In genomic region chr7:5318613-5319012, GRCh38 we compare ENCODE assay signal across 5 cellular contexts. TPM values are rescaled to one million over a fixed set of nuclear protein-coding genes. Genes with fewer than 3 reads are reported as not detected.
DNase-seq lines count a peak whose midpoint lies in the region; ATAC-seq, FAIRE-seq and TF ChIP-seq lines count a peak whose summit lies in the region.
"Not testable (repeated sequence)": the region's sequence is repeated elsewhere in the genome, so short reads cannot be mapped to it uniquely, and the experiment has no call there.

No MANE protein-coding gene starts in this region.

- POLR2A ChIA-PET in K562 (lab: Yijun Ruan, JAX), result interaction anchor here (0.6 kb wide), 1 partner anchor 17 kb away, joined by 3 read pairs; no protein-coding TSS in a partner anchor
- POLR2A ChIA-PET in HepG2 (lab: Yijun Ruan, JAX), result not testable (repeated sequence)

- TF ChIP-seq RAD21 in K562 (CRISPR knock-in tag; conservative IDR thresholded peaks at IDR 0.05 in 1 of 2, IDR thresholded peaks at IDR 0.05 in 1 of 2); HepG2 (CRISPR knock-in tag; IDR thresholded peaks at IDR 0.05): not testable (repeated sequence)

- intact Hi-C loops in K562 (cut with micrococcal nuclease); Right ventricle myocardium inferior (cut with DNase I); HepG2 (cut with micrococcal nuclease; ENCODE audit: unreplicated experiment): not testable (repeated sequence)

- CTCF ChIA-PET in K562 (lab: Yijun Ruan, JAX; ENCODE audit: low intra/inter-chr PET ratio); HepG2 (lab: Yijun Ruan, JAX; ENCODE audit: low intra/inter-chr PET ratio, low total read pairs): not testable (repeated sequence)

- peak overlapping the region; percentile 15 for H3K27ac Mint-ChIP-seq in endothelial cell (ENCODE audit: unreplicated experiment)

- not testable (repeated sequence) for H3K27ac ChIP-seq in K562 (ENCODE audit: extremely low read depth, low read depth, low read length); HepG2 (ENCODE audit: extremely low read length, insufficient read depth, low read length)

- peaks cover 43% of the 10 kb centered on the region for H3K36me3 Mint-ChIP-seq in endothelial cell (ENCODE audit: low read depth, unreplicated experiment)

- not testable (repeated sequence) for H3K9ac ChIP-seq in K562 (ENCODE audit: insufficient read depth in 1 of 2, low read depth in 2 of 2, low read length in 2 of 2); HepG2 (ENCODE audit: insufficient read depth, low read depth, low read length)

- not testable (repeated sequence) for H3K9me3 ChIP-seq in K562 (replicated peaks; ENCODE audit: control insufficient read depth, insufficient read depth, low read depth, low read length)
- H3K9me3 ChIP-seq in HepG2 (ENCODE audit: low read length), result peaks cover 10% of the 10 kb centered on the region; the same call in 1 of the 2 replicates

- DNase-seq in K562 (ENCODE audit: extremely low read depth in 1 of 4, low spot score in 3 of 4); endothelial cell (ENCODE audit: low spot score); HepG2 (ENCODE audit: low spot score): not testable (repeated sequence)
- DNase-seq in Right ventricle myocardium inferior (ENCODE audit: missing footprints), result peak; percentile 7

- not testable (repeated sequence) for H4K20me1 ChIP-seq in K562 (replicated peaks; ENCODE audit: control insufficient read depth, insufficient read depth, low read length); HepG2 (ENCODE audit: insufficient read depth, low read length)

- H3K4me3 Mint-ChIP-seq in endothelial cell (ENCODE audit: unreplicated experiment), result peak overlapping the region; percentile 83

- 71% methylated on average over 5 of the region's 5 CpGs for WGBS in K562 (ENCODE audit: insufficient coverage, low coverage, missing lambda C conversion rate)
- WGBS in HepG2 (ENCODE audit: low lambda C conversion rate), result 96% methylated on average over 5 of the region's 5 CpGs

- H3K4me1 Mint-ChIP-seq in endothelial cell (ENCODE audit: unreplicated experiment), result not testable (repeated sequence)

- H3K4me1 ChIP-seq in K562 (replicated peaks in 1 of 2; ENCODE audit: control insufficient read depth in 2 of 2, insufficient read depth in 2 of 2, low read length in 2 of 2); HepG2 (ENCODE audit: insufficient read depth, low read length): not testable (repeated sequence)

- not testable (repeated sequence) for H3K4me3 ChIP-seq in K562; HepG2 (replicated peaks in 1 of 3; ENCODE audit: insufficient read depth in 1 of 3, low read depth in 2 of 3, low read length in 3 of 3)

- H3K9me1 ChIP-seq in K562 (ENCODE audit: control insufficient read depth, insufficient read depth, low read length), result not testable (repeated sequence)

- FAIRE-seq in G401.6 (lab: Jason Lieb, UNC), result peak; percentile 63
- FAIRE-seq in K562 (lab: Jason Lieb, UNC); HepG2 (lab: Jason Lieb, UNC): not testable (repeated sequence)

- not testable (repeated sequence) for H3K27me3 ChIP-seq in K562 (ENCODE audit: control insufficient read depth in 2 of 2, insufficient read depth in 2 of 2, low read length in 2 of 2); HepG2 (ENCODE audit: control insufficient read depth in 1 of 2, insufficient read depth in 2 of 2, low read length in 2 of 2)

- ATAC-seq in K562, Right ventricle myocardium inferior, HepG2: not testable (repeated sequence)

- BruUV-seq in K562 (replicated peaks; lab: Mats Ljungman, UMichigan), result not testable (repeated sequence)
- BruUV-seq in HepG2 (replicated peaks; lab: Mats Ljungman, UMichigan), result TSS peak; percentile 26

- H2AFZ ChIP-seq in K562 (ENCODE audit: low read depth, low read length); HepG2 (ENCODE audit: low read length): not testable (repeated sequence)

- not testable (repeated sequence) for H3K9me3 Mint-ChIP-seq in endothelial cell (ENCODE audit: unreplicated experiment)

- in situ Hi-C loops in K562 (cut with MboI); HepG2 (cut with HindIII; ENCODE audit: extremely low pct_ligation_motif_present, low pct_unique_long_range_greater_than_20kb): not testable (repeated sequence)

- peaks cover 17% of the 10 kb centered on the region for H3K27me3 Mint-ChIP-seq in endothelial cell (ENCODE audit: unreplicated experiment)

- not testable (repeated sequence) for H3K36me3 ChIP-seq in K562 (ENCODE audit: control insufficient read depth, insufficient read depth, low read length)
- peaks cover 9 to 27% of the 10 kb centered on the region in 2 experiments; a peak in 4 of 5 replicates for H3K36me3 ChIP-seq in HepG2 (replicated peaks in 1 of 2; ENCODE audit: control insufficient read depth in 1 of 2, insufficient read depth in 2 of 2, low read length in 2 of 2)

- not testable (repeated sequence) for H3K79me2 ChIP-seq in K562 (ENCODE audit: control insufficient read depth, insufficient read depth, low read length); HepG2 (ENCODE audit: insufficient read depth, low read length)

- not testable (repeated sequence) for TF ChIP-seq CTCF in K562 (IDR thresholded peaks at IDR 0.05 in 2 of 3, conservative IDR thresholded peaks at IDR 0.05 in 1 of 3; ENCODE audit: insufficient read depth in 2 of 3, low read depth in 1 of 3, low read length in 3 of 3); endothelial cell (IDR thresholded peaks at IDR 0.05; ENCODE audit: unreplicated experiment); HepG2 (CRISPR knock-in tag; IDR thresholded peaks at IDR 0.05)

- TF ChIP-seq POLR2A in K562 (conservative IDR thresholded peaks at IDR 0.05); HepG2 (IDR thresholded peaks at IDR 0.05; ENCODE audit: insufficient read depth in 1 of 2, low read depth in 2 of 2, low read length in 2 of 2): not testable (repeated sequence)

- TF ChIP-seq EP300 in K562 (IDR thresholded peaks at IDR 0.05; ENCODE audit: low read length); HepG2 (IDR thresholded peaks at IDR 0.05; ENCODE audit: low read depth in 2 of 2, low read length in 2 of 2); HepG2 (CRISPR knock-in tag; IDR thresholded peaks at IDR 0.05; ENCODE audit: borderline replicate concordance): not testable (repeated sequence)

- H3K4me2 ChIP-seq in K562 (ENCODE audit: insufficient read depth, low read length); HepG2 (ENCODE audit: low read depth, low read length): not testable (repeated sequence)

TF ChIP-seq in K562, 482 proteins besides CTCF, POLR2A, EP300 and RAD21 (continues in another document):
- TF ChIP-seq ZFP1 (CRISPR knock-in tag; IDR thresholded peaks at IDR 0.05), result peak; percentile 85

RNA-seq across cellular contexts. Expression of gene SLC29A4, which starts 35.9 kb away (rescaled TPM):
- 2.7 and 9.3 TPM in 2 replicates for total RNA-seq in K562 (2011; cell fraction: chromatin; rRNA removed; ENCODE audit: low replicate concordance)
- total RNA-seq in K562 (2011; cell fraction: nucleolus; rRNA removed), result 2.4 and 3.3 TPM in 2 replicates
- total RNA-seq in K562 (2011; cell fraction: nucleoplasm; rRNA removed), result 3.4 and 3.6 TPM in 2 replicates
- total RNA-seq in K562 (2014; rRNA removed), result 0.77 and 2.3 TPM in 2 replicates
- total RNA-seq in K562 (2014; rRNA removed; fragmentation: Illumina TruSeq; extraction: Trizol), result 0.03 and 0.29 TPM in 2 replicates
- 0.14 and 0.19 TPM in 2 replicates for total RNA-seq in K562 (2015; rRNA removed; fragmentation: Illumina TruSeq; extraction: Trizol)
- total RNA-seq in K562 (2021), result 1.2 and 1.4 TPM in 2 replicates
- polyA plus RNA-seq in K562 (2011; rRNA removed), result 1.1 and 1.2 TPM in 2 replicates
- 0.80 and 4.7 TPM in 2 replicates for polyA plus RNA-seq in K562 (2011; cell fraction: cytosol; rRNA removed)
- polyA plus RNA-seq in K562 (2011; cell fraction: nucleus; rRNA removed), result 1.7 and 4.8 TPM in 2 replicates
- polyA plus RNA-seq in K562 (2012), result 0.60 and 0.78 TPM in 2 replicates
- polyA plus RNA-seq in K562 (2014; fragmentation: Illumina TruSeq; extraction: Trizol), result 0.37 and 1.1 TPM in 2 replicates
- under 1 TPM; 0.01 to 0.03 TPM for polyA plus RNA-seq in K562 (2014; fragmentation: Nextera tagmentation; extraction: Ambion mirVana)
- 0.82 and 1.2 TPM in 2 replicates for polyA plus RNA-seq in K562 (2014; rRNA removed)
- 0.36 and 2.3 TPM in 2 replicates for polyA minus RNA-seq in K562 (2011; rRNA and poly(A)+ RNA removed)
- polyA minus RNA-seq in K562 (2011; cell fraction: cytosol; rRNA and poly(A)+ RNA removed), result 0.86 and 4.1 TPM in 2 replicates
- polyA minus RNA-seq in K562 (2011; cell fraction: nucleus; rRNA and poly(A)+ RNA removed), result 0.44 and 0.54 TPM in 2 replicates
- 6.4 TPM for total RNA-seq in endothelial cell (ENCODE audit: unreplicated experiment)
- 4.0 TPM for total RNA-seq in Right ventricle myocardium inferior
- 21.2 and 31.7 TPM in 2 replicates for total RNA-seq in HepG2 (2016; rRNA removed; fragmentation: Illumina TruSeq; extraction: Trizol)
- 33.8 and 34.7 TPM in 2 replicates for total RNA-seq in HepG2 (2016; cell fraction: cytosol; rRNA removed; fragmentation: Illumina TruSeq; extraction: Trizol; ENCODE audit: low read depth)
- 18.9 and 30.5 TPM in 2 replicates for total RNA-seq in HepG2 (2016; cell fraction: insoluble cytoplasmic fraction; rRNA removed; fragmentation: Illumina TruSeq; extraction: Trizol)
- total RNA-seq in HepG2 (2016; cell fraction: membrane; rRNA removed; fragmentation: Illumina TruSeq; extraction: Trizol), result 76.3 and 81.9 TPM in 2 replicates
- total RNA-seq in HepG2 (2016; cell fraction: nucleus; rRNA removed; fragmentation: Illumina TruSeq; extraction: Trizol), result 18.2 and 22.5 TPM in 2 replicates
- polyA plus RNA-seq in HepG2 (2011; rRNA removed), result 29.7 and 53.0 TPM in 2 replicates
- 23.1 and 35.9 TPM in 2 replicates for polyA plus RNA-seq in HepG2 (2011; cell fraction: cytosol; rRNA removed)
- polyA plus RNA-seq in HepG2 (2011; cell fraction: nucleus; rRNA removed), result 110 and 117 TPM in 2 replicates
- 21.6 and 26.5 TPM in 2 replicates for polyA plus RNA-seq in HepG2 (2012)
- polyA plus RNA-seq in HepG2 (2016; cell fraction: cytosol; fragmentation: Illumina TruSeq; extraction: Trizol; ENCODE audit: low read depth), result 78.6 and 80.2 TPM in 2 replicates
- polyA plus RNA-seq in HepG2 (2016; cell fraction: insoluble cytoplasmic fraction; fragmentation: Illumina TruSeq; extraction: Trizol; ENCODE audit: low read depth), result 31.0 and 42.3 TPM in 2 replicates
- polyA plus RNA-seq in HepG2 (2016; cell fraction: membrane; fragmentation: Illumina TruSeq; extraction: Trizol; ENCODE audit: low read depth), result 113 and 128 TPM in 2 replicates
- 57.1 and 65.3 TPM in 2 replicates for polyA plus RNA-seq in HepG2 (2016; cell fraction: nucleus; fragmentation: Illumina TruSeq; extraction: Trizol; ENCODE audit: insufficient read depth, low read depth)
- polyA minus RNA-seq in HepG2 (2011; rRNA and poly(A)+ RNA removed; ENCODE audit: low replicate concordance), result 1.5 and 136 TPM in 2 replicates
- 23.7 and 26.6 TPM in 2 replicates for polyA minus RNA-seq in HepG2 (2011; cell fraction: cytosol; rRNA and poly(A)+ RNA removed)
- polyA minus RNA-seq in HepG2 (2011; cell fraction: nucleus; rRNA and poly(A)+ RNA removed), result 20.0 and 25.2 TPM in 2 replicates
